In the genomic region with DNA sequence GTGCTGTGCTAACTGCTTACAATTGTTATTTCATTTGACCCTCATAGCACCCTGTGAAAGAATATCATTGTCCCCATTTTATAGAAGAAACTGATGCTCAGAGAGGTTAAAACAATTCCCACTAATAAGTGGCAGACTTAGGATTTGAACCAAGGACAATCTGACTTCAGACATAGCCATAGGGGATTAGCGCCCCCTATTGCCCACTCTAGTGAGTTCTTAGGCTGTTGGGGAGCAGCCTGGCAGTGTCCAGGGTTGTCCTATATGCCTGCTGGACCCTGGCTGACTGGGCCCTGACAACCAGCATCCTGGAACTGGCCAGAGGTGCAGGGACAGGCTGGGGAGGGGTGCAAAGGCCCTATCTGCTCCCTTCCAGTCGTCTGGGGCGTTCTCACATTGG, we compare ENCODE assay signal across 10 cellular contexts. TPM values are rescaled to one million over a fixed set of nuclear protein-coding genes. Genes with fewer than 3 reads are reported as not detected.
DNase-seq lines count a peak whose midpoint lies in the region; ATAC-seq and TF ChIP-seq lines count a peak whose summit lies in the region.
"Had no signal": no experiment of that assay in that cellular context is flagged by ENCODE, and none has a peak within 500 bp of the region (broad histone marks: within the 10 kb centered on the region; RNA-seq: fewer than 3 reads in every experiment).

No MANE protein-coding gene starts in this region.

- TF ChIP-seq POLR2A in prostate gland (IDR thresholded peaks at IDR 0.05): no peak

- H3K4me3 ChIP-seq in BE2C (ENCODE audit: low read depth, low read length): no peak overlapping the region
- no peak overlapping the region for H3K4me3 ChIP-seq in SJSA1
- H3K4me3 ChIP-seq in prostate gland: no peak overlapping the region
- H3K4me3 ChIP-seq: transverse colon had no signal

- 32% methylated on average over 3 of the region's 3 CpGs for WGBS in prostate gland

- no peak for ATAC-seq in HG03108 (IDR thresholded peaks at IDR 0.05; ENCODE audit: unreplicated experiment)

- no peaks in the 10 kb centered on the region for H3K4me1 ChIP-seq in BE2C
- peaks cover 15% of the 10 kb centered on the region for H3K4me1 ChIP-seq in SJSA1 (replicated peaks)
- H3K4me1 ChIP-seq in prostate gland (replicated peaks): no peaks in the 10 kb centered on the region

- peak; percentile 33 for DNase-seq in BE2C
- DNase-seq in GM13977 (ENCODE audit: low spot score): no peak
- DNase-seq in SJSA1 (ENCODE audit: low read depth in 1 of 2, low spot score in 2 of 2): peak; percentile 19 to 50
- DNase-seq in glomerular visceral epithelial cell (ENCODE audit: extremely low spot score): peak; percentile 30
- DNase-seq in NCI-H446 (lab: John Stamatoyannopoulos, UW): no peak
- DNase-seq in prostate gland (ENCODE audit: low spot score): no peak
- DNase-seq in middle frontal gyrus (ENCODE audit: extremely low spot score, low spot score): no peak
- DNase-seq: retina, transverse colon had no signal

- intact Hi-C loops in prostate gland (cut with DNase I): loop anchor here (5.0 to 10.0 kb wide), 3 partner anchors 202 to 615 kb away; no protein-coding TSS in a partner anchor

- H3K27ac ChIP-seq in SJSA1 (no peak overlapping the region), prostate gland (no peak overlapping the region)
- H3K27ac ChIP-seq: transverse colon had no signal

- H3K9me3 ChIP-seq in BE2C (no peaks in the 10 kb centered on the region), SJSA1 (replicated peaks) (no peaks in the 10 kb centered on the region), prostate gland (no peaks in the 10 kb centered on the region)
- H3K9me3 ChIP-seq: transverse colon had no signal

- no peaks in the 10 kb centered on the region for H3K27me3 ChIP-seq in BE2C
- no peaks in the 10 kb centered on the region for H3K27me3 ChIP-seq in SJSA1 (replicated peaks)
- no peaks in the 10 kb centered on the region for H3K27me3 ChIP-seq in prostate gland (replicated peaks; ENCODE audit: insufficient read depth)
- H3K27me3 ChIP-seq: transverse colon had no signal

- in situ Hi-C loops in GM13977 (cut with MboI; ENCODE audit: low pct_unique_long_range_greater_than_20kb, low sequenced_read_pairs, unreplicated experiment): loop anchor here (10.0 kb wide), 1 partner anchor 195 kb away; no protein-coding TSS in a partner anchor

- TF ChIP-seq CTCF in BE2C (IDR thresholded peaks at IDR 0.05; ENCODE audit: low read depth, low read length) (peak; percentile 44), GM13977 (IDR thresholded peaks at IDR 0.05; ENCODE audit: extremely low read depth, insufficient read depth, missing control alignments) (peak; percentile 46), prostate gland (IDR thresholded peaks at IDR 0.05) (no peak)

- H3K36me3 ChIP-seq in BE2C (no peaks in the 10 kb centered on the region), SJSA1 (no peaks in the 10 kb centered on the region), prostate gland (no peaks in the 10 kb centered on the region)
- H3K36me3 ChIP-seq: transverse colon had no signal

RNA-seq across cellular contexts. Expression of a gene that starts 15.4 kb away (rescaled TPM):
- polyA plus RNA-seq in BE2C (2012; ENCODE audit: insufficient read depth, insufficient read length, low read depth): 21.5 TPM
- 12.6 and 25.0 TPM in 2 replicates for total RNA-seq in SJSA1 (2014; rRNA removed; shearing (Covaris generic))
- total RNA-seq in prostate gland: 10 to 100 TPM; 12.4 to 13.8 TPM

RNA-seq across cellular contexts. Expression of a gene that starts 15.7 kb away (rescaled TPM):
- polyA plus RNA-seq in BE2C (2012; ENCODE audit: insufficient read depth, insufficient read length, low read depth): 7.4 TPM
- total RNA-seq in SJSA1 (2014; rRNA removed; shearing (Covaris generic)): 5.0 and 9.9 TPM in 2 replicates
- 10 to 100 TPM; 16.2 to 16.3 TPM for total RNA-seq in prostate gland

Comparison
In these comparisons a context has a peak if more than half of its experiments do, and no peak if none do; other contexts are left out.
1. DNase-seq: peak in BE2C (single experiment), SJSA1 (2 of 2) and glomerular visceral epithelial cell (single experiment); none in GM13977 (single experiment), NCI-H446 (0 of 2), prostate gland (single experiment) and middle frontal gyrus (single experiment).
2. CTCF ChIP-seq: peak in BE2C (single experiment) and GM13977 (single experiment); none in prostate gland (0 of 4).